Comparison of ENCODE assay signal across 8 cellular contexts in the genomic region with DNA sequence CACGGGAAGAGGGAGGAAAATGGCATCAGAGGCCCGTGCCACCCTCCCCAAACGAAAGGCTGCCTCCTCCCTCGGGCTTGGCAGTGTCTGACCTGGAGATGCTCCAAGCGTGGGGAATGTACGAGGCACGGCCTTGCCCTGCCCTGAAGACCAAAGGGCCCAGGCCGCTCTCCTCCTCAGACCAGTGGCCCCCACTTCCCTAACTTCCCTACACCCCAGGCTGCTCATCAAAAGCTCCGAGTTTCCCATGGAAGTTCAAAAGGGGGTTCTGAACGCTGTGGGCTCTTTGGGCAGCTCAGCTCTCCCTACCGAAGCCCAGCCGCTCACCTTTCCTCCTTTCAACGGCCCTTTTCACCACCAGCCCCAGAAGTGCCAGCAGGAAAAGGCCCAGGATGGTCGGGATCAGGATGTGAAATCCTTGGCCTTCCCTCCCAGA. TPM values are rescaled to one million over a fixed set of nuclear protein-coding genes. Genes with fewer than 3 reads are reported as not detected.
DNase-seq lines count a peak whose midpoint lies in the region; ATAC-seq and TF ChIP-seq lines count a peak whose summit lies in the region.

No MANE protein-coding gene starts in this region.

- peaks cover 43% of the 10 kb centered on the region for H3K36me3 Mint-ChIP-seq in stimulated activated naive CD8-positive, alpha-beta T cell treated with anti-CD3 and anti-CD28 coated beads, Interleukin-15, Interleukin-2, amounts not matched to agents 100 ng/mL and 50 ng/mL, for 24 hours (ENCODE audit: low read depth)
- no peaks in the 10 kb centered on the region for H3K36me3 Mint-ChIP-seq in mesothelial cell of epicardium
- peaks cover 23% of the 10 kb centered on the region for H3K36me3 Mint-ChIP-seq in natural killer cell

- DNase-seq in stimulated activated naive CD8-positive, alpha-beta T cell treated with anti-CD3 and anti-CD28 coated beads, Interleukin-15, Interleukin-2, amounts not matched to agents 100 U/mL and 50 U/mL, for 24 hours: no peak
- DNase-seq in mesothelial cell of epicardium (ENCODE audit: low spot score in 2 of 2, unreplicated experiment in 2 of 2) (no peak), natural killer cell (no peak), NCI-H1694 treated with DMSO at 0.1 percent for 48 hours (lab: John Stamatoyannopoulos, UW) (no peak), CD1c-positive myeloid dendritic cell (ENCODE audit: extremely low spot score) (no peak)

- no peak for ATAC-seq in stimulated activated naive CD8-positive, alpha-beta T cell treated with anti-CD3 and anti-CD28 coated beads, Interleukin-15, Interleukin-2, amounts not matched to agents 100 U/mL and 50 U/mL, for 24 hours
- ATAC-seq in natural killer cell (no peak), HG03175 (IDR thresholded peaks at IDR 0.05; ENCODE audit: unreplicated experiment) (no peak)

- H3K4me3 ChIP-seq in ectodermal cell (ENCODE audit: insufficient read depth, low read depth, low read length): peak overlapping the region; percentile 39

- 18 to 21% methylated on average over 14 of the region's 14 CpGs for WGBS in ectodermal cell, 2 experiments

- TF ChIP-seq CTCF in mesothelial cell of epicardium (IDR thresholded peaks at IDR 0.05; ENCODE audit: unreplicated experiment) (no peak), natural killer cell (IDR thresholded peaks at IDR 0.05) (no peak)

- H3K27me3 ChIP-seq in ectodermal cell (ENCODE audit: control insufficient read depth, insufficient read depth, low read length, poor library complexity, severe bottlenecking): peaks cover 56% of the 10 kb centered on the region

- H3K4me1 Mint-ChIP-seq in stimulated activated naive CD8-positive, alpha-beta T cell treated with anti-CD3 and anti-CD28 coated beads, Interleukin-15, Interleukin-2, amounts not matched to agents 100 ng/mL and 50 ng/mL, for 24 hours (ENCODE audit: low read depth): peaks cover 92% of the 10 kb centered on the region
- peaks cover 5% of the 10 kb centered on the region for H3K4me1 Mint-ChIP-seq in mesothelial cell of epicardium
- peaks cover 76% of the 10 kb centered on the region in 2 donors for H3K4me1 Mint-ChIP-seq in natural killer cell

- H3K9me3 Mint-ChIP-seq in stimulated activated naive CD8-positive, alpha-beta T cell treated with anti-CD3 and anti-CD28 coated beads, Interleukin-15, Interleukin-2, amounts not matched to agents 100 ng/mL and 50 ng/mL, for 24 hours: no peaks in the 10 kb centered on the region
- no peaks in the 10 kb centered on the region for H3K9me3 Mint-ChIP-seq in mesothelial cell of epicardium
- H3K9me3 Mint-ChIP-seq in natural killer cell: no peaks in the 10 kb centered on the region

- H3K36me3 ChIP-seq in ectodermal cell (ENCODE audit: control insufficient read depth, insufficient read depth, low read length): no peaks in the 10 kb centered on the region

- no peaks in the 10 kb centered on the region for H3K9me3 ChIP-seq in ectodermal cell (ENCODE audit: control insufficient read depth, low read length)

- no peak overlapping the region for H3K27ac Mint-ChIP-seq in stimulated activated naive CD8-positive, alpha-beta T cell treated with anti-CD3 and anti-CD28 coated beads, Interleukin-15, Interleukin-2, amounts not matched to agents 100 ng/mL and 50 ng/mL, for 24 hours
- H3K27ac Mint-ChIP-seq in mesothelial cell of epicardium: no peak overlapping the region
- H3K27ac Mint-ChIP-seq in natural killer cell: no peak overlapping the region

- no peak overlapping the region for H3K27ac ChIP-seq in ectodermal cell (ENCODE audit: insufficient read depth, low read depth, low read length, poor library complexity, severe bottlenecking)

- no peaks in the 10 kb centered on the region for H3K4me1 ChIP-seq in ectodermal cell (ENCODE audit: control insufficient read depth, insufficient read depth, low read length)

- H3K27me3 Mint-ChIP-seq in stimulated activated naive CD8-positive, alpha-beta T cell treated with anti-CD3 and anti-CD28 coated beads, Interleukin-15, Interleukin-2, amounts not matched to agents 100 ng/mL and 50 ng/mL, for 24 hours: no peaks in the 10 kb centered on the region
- H3K27me3 Mint-ChIP-seq in mesothelial cell of epicardium (ENCODE audit: low read depth): peaks cover 88% of the 10 kb centered on the region
- H3K27me3 Mint-ChIP-seq in natural killer cell (ENCODE audit: low read depth in 2 of 2): no peaks in the 10 kb centered on the region

- peak overlapping the region; percentile 41 for H3K4me3 Mint-ChIP-seq in stimulated activated naive CD8-positive, alpha-beta T cell treated with anti-CD3 and anti-CD28 coated beads, Interleukin-15, Interleukin-2, amounts not matched to agents 100 ng/mL and 50 ng/mL, for 24 hours
- H3K4me3 Mint-ChIP-seq in mesothelial cell of epicardium (peak overlapping the region; percentile 40), natural killer cell (no peak overlapping the region)

- intact Hi-C loops in natural killer cell (cut with micrococcal nuclease): loop anchor here (2.0 to 10.0 kb wide), 3 partner anchors 15 to 275 kb away; a partner anchor contains a TSS

RNA-seq across cellular contexts. Expression of a gene that starts 11.8 kb away (rescaled TPM):
- polyA plus RNA-seq in ectodermal cell (2013, experiment 1 of 4): not detected
- polyA plus RNA-seq in ectodermal cell (2013, experiment 2 of 4): not detected
- not detected for polyA plus RNA-seq in ectodermal cell (2013, experiment 3 of 4)
- polyA plus RNA-seq in ectodermal cell (2013, experiment 4 of 4): not detected
- total RNA-seq in mesothelial cell of epicardium (not detected in 3 replicates), natural killer cell (100 to 1,000 TPM; 157 to 178 (median 177) TPM)

RNA-seq across cellular contexts. Expression of a gene that starts 12.7 kb away (rescaled TPM):
- not detected for polyA plus RNA-seq in ectodermal cell (2013, experiment 1 of 4)
- polyA plus RNA-seq in ectodermal cell (2013, experiment 2 of 4): not detected
- not detected for polyA plus RNA-seq in ectodermal cell (2013, experiment 3 of 4)
- not detected for polyA plus RNA-seq in ectodermal cell (2013, experiment 4 of 4)
- total RNA-seq in mesothelial cell of epicardium: not detected in 3 replicates
- not detected for total RNA-seq in natural killer cell

RNA-seq across cellular contexts. Expression of a gene that starts 36.4 kb away (rescaled TPM):
- polyA plus RNA-seq in ectodermal cell (2013, experiment 1 of 4): not detected
- polyA plus RNA-seq in ectodermal cell (2013, experiment 2 of 4): not detected
- polyA plus RNA-seq in ectodermal cell (2013, experiment 3 of 4): not detected
- not detected for polyA plus RNA-seq in ectodermal cell (2013, experiment 4 of 4)
- total RNA-seq in mesothelial cell of epicardium (not detected in 3 replicates), natural killer cell (under 1 TPM in 1 of 3 donors, not detected in 2; 0.38 TPM)

RNA-seq across cellular contexts. Expression of a gene that starts 44.5 kb away (rescaled TPM):
- not detected for polyA plus RNA-seq in ectodermal cell (2013, experiment 1 of 4)
- polyA plus RNA-seq in ectodermal cell (2013, experiment 2 of 4): not detected
- polyA plus RNA-seq in ectodermal cell (2013, experiment 3 of 4): not detected
- polyA plus RNA-seq in ectodermal cell (2013, experiment 4 of 4): not detected
- total RNA-seq in mesothelial cell of epicardium: not detected in 3 replicates
- not detected for total RNA-seq in natural killer cell

Comparison
In these comparisons a context has a peak if more than half of its experiments do, and no peak if none do; other contexts are left out.
1. RNA of a gene that starts 11.8 kb away (total RNA-seq): 157 to 178 TPM in natural killer cell; not detected in mesothelial cell of epicardium; every median in the first group is over 100 times any median in the second.